8 cellular contexts compared by ENCODE assay signal in genomic region chr20:33862709-33863403, GRCh38. TPM values are rescaled to one million over a fixed set of nuclear protein-coding genes. Genes with fewer than 3 reads are reported as not detected.
DNase-seq lines count a peak whose midpoint lies in the region; ATAC-seq and TF ChIP-seq lines count a peak whose summit lies in the region.

No MANE protein-coding gene starts in this region.

- intact Hi-C loops in aorta (cut with DNase I): loop anchor here (1.0 to 5.0 kb wide), 4 partner anchors 69 to 266 kb away; no protein-coding TSS in a partner anchor

- H2BK15ac ChIP-seq in neuronal stem cell (ENCODE audit: low read length): peak overlapping the region; percentile 46

- WGBS in neuronal stem cell (ENCODE audit: extremely low coverage in 2 of 2, insufficient read length in 2 of 2, insufficient replicate concordance in 1 of 2), 2 donors: no CpG with 5 or more reads among the region's 32 CpGs
- WGBS in aorta, 2 donors: 16 to 20% methylated on average over 27 to 32 of the region's 32 CpGs

- H2AK5ac ChIP-seq in neuronal stem cell (ENCODE audit: low read depth, low read length): peak overlapping the region; percentile 40

- H3K27me3 ChIP-seq in neuronal stem cell (ENCODE audit: control insufficient read depth in 3 of 3, insufficient read depth in 3 of 3, low read depth in 1 of 3, low read length in 3 of 3): peaks cover 0 to 11% (median 0%) of the 10 kb centered on the region in 3 experiments
- H3K27me3 ChIP-seq in aorta (ENCODE audit: control insufficient read depth in 1 of 2, insufficient read depth in 2 of 2, low read length in 1 of 2): no peaks in the 10 kb centered on the region

- H3K27ac ChIP-seq in neuronal stem cell (replicated peaks; ENCODE audit: low read length) (no peak overlapping the region), aorta (ENCODE audit: low read depth in 1 of 2, low read length in 2 of 2) (no peak overlapping the region)

- no peak overlapping the region for H3K14ac ChIP-seq in neuronal stem cell (ENCODE audit: low read length)

- H3K4me3 ChIP-seq in GM12875 (ENCODE audit: low read depth, low read length): no peak overlapping the region
- peak overlapping the region in 1 of 2 donors; percentile 37 for H3K4me3 ChIP-seq in neuronal stem cell (ENCODE audit: low read length in 2 of 2)
- H3K4me3 ChIP-seq in aorta (ENCODE audit: low read length in 2 of 2): no peak overlapping the region

- peak overlapping the region; percentile 83 for H2AFZ ChIP-seq in neuronal stem cell (ENCODE audit: low read length)

- peak overlapping the region; percentile 47 for H3K4me2 ChIP-seq in neuronal stem cell (ENCODE audit: insufficient read depth, low read length, poor library complexity, severe bottlenecking)

- no peaks in the 10 kb centered on the region for H3K36me3 ChIP-seq in neuronal stem cell (replicated peaks in 1 of 2; ENCODE audit: control insufficient read depth in 2 of 2, insufficient read depth in 2 of 2, low read length in 2 of 2)
- H3K36me3 ChIP-seq in aorta (ENCODE audit: control insufficient read depth in 1 of 2, insufficient read depth in 2 of 2, low read length in 1 of 2): no peaks in the 10 kb centered on the region

- peak; percentile 73 for ATAC-seq in aorta (ENCODE audit: low FRiP score)
- ATAC-seq in GM19351 (IDR thresholded peaks at IDR 0.05; ENCODE audit: unreplicated experiment): no peak

- peak; percentile 91 for TF ChIP-seq CTCF in GM12875 (IDR thresholded peaks at IDR 0.05; ENCODE audit: borderline replicate concordance, insufficient read depth, low read depth, low read length)

- H3K4ac ChIP-seq in neuronal stem cell (ENCODE audit: low read length): no peak overlapping the region

- peak overlapping the region; percentile 89 for H3K18ac ChIP-seq in neuronal stem cell (ENCODE audit: low read length)

- peak; percentile 94 for DNase-seq in 8988T
- DNase-seq in NCI-H460 (ENCODE audit: extremely low read depth, low read depth): peak; percentile 36
- peak; percentile 41 for DNase-seq in activated T-cell treated with anti-CD3 and anti-CD28 coated beads for 48 hours (ENCODE audit: low read depth)
- DNase-seq in fibroblast of peridontal ligament (ENCODE audit: extremely low read depth): peak; percentile 79
- DNase-seq in neuronal stem cell (ENCODE audit: low spot score): peak; percentile 59
- peak; percentile 64 to 87 for DNase-seq in aorta

- H2BK120ac ChIP-seq in neuronal stem cell (ENCODE audit: low read depth, low read length): peak overlapping the region; percentile 87

- H3K4me1 ChIP-seq in neuronal stem cell (ENCODE audit: control insufficient read depth in 2 of 2, insufficient read depth in 1 of 2, low read depth in 1 of 2, low read length in 2 of 2): peaks cover 0 to 7% of the 10 kb centered on the region in 2 donors
- H3K4me1 ChIP-seq in aorta (ENCODE audit: control insufficient read depth in 1 of 2, insufficient read depth in 2 of 2, low read length in 2 of 2): no peaks in the 10 kb centered on the region

- no peak overlapping the region for H3K9ac ChIP-seq in neuronal stem cell (ENCODE audit: low read depth, low read length, poor library complexity)

- H4K91ac ChIP-seq in neuronal stem cell (ENCODE audit: low read depth, low read length, poor library complexity): no peak overlapping the region

- H3K79me1 ChIP-seq in neuronal stem cell (ENCODE audit: low read depth, low read length): no peaks in the 10 kb centered on the region

- H4K8ac ChIP-seq in neuronal stem cell (ENCODE audit: low read depth, low read length): no peak overlapping the region

- H3K23ac ChIP-seq in neuronal stem cell (ENCODE audit: low read depth, low read length, poor library complexity): peak overlapping the region; percentile 53

- H2BK5ac ChIP-seq in neuronal stem cell (ENCODE audit: low read length): peak overlapping the region; percentile 10

- H2BK12ac ChIP-seq in neuronal stem cell (ENCODE audit: low read length): peak overlapping the region; percentile 63

- H3K9me3 ChIP-seq in neuronal stem cell (replicated peaks in 1 of 2; ENCODE audit: control insufficient read depth in 2 of 2, insufficient read depth in 1 of 2, low read depth in 1 of 2, low read length in 2 of 2) (no peaks in the 10 kb centered on the region), aorta (ENCODE audit: control insufficient read depth, low read length) (no peaks in the 10 kb centered on the region)

RNA-seq across cellular contexts. Expression of gene CHMP4B, which starts 51.7 kb away (rescaled TPM):
- total RNA-seq in NCI-H460 (2014; rRNA removed; shearing (Covaris generic)): 22.6 and 26.6 TPM in 2 replicates
- polyA plus RNA-seq in NCI-H460 (2014; cell fraction: nucleus; rRNA removed): 6.8 and 11.6 TPM in 2 replicates
- 68.2 TPM for polyA plus RNA-seq in neuronal stem cell (2013, experiment 1 of 2)
- polyA plus RNA-seq in neuronal stem cell (2013, experiment 2 of 2): 67.4 TPM
- total RNA-seq in aorta: 100 to 1,000 TPM in 1 of 2 donors, 10 to 100 TPM in 1; 96.6 to 107 TPM
- 100 to 1,000 TPM; 149 to 194 TPM for polyA plus RNA-seq in aorta

Comparison
In these comparisons a context has a peak if more than half of its experiments do, and no peak if none do; other contexts are left out.
1. DNase-seq: peak in every context shown above with its lines; median percentile 94 in 8988T; 79 in fibroblast of peridontal ligament; 76 in aorta; 59 in neuronal stem cell; 41 in activated T-cell treated with anti-CD3 and anti-CD28 coated beads for 48 hours; 36 in NCI-H460.